Comparison of ENCODE assay signal across 17 cellular contexts in the genomic region with DNA sequence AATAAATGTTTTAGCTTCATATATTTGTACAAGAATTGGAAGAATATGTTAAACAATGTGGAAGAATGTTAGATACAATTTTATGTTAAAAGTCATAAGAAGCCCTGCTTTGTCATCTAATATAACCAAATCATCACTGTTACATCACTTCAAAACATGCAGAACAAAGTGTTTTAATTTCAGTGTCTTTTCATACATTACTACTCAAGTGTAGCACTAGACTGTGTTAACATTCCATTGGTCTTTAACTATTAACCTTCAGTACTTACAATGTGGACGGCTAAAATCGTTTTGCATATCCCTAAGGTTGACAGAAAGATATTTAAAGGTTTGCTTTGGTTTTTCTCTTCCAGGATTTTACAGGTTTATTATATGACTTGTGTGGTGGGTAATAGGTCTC. TPM values are rescaled to one million over a fixed set of nuclear protein-coding genes. Genes with fewer than 3 reads are reported as not detected.
A peak's percentile ranks its signal among the peaks of the same experiment; 100 is the strongest.
DNase-seq lines count a peak whose midpoint lies in the region; ATAC-seq and TF ChIP-seq lines count a peak whose summit lies in the region.
"Had no signal": no experiment of that assay in that cellular context is flagged by ENCODE, and none has a peak within 500 bp of the region (broad histone marks: within the 10 kb centered on the region; RNA-seq: fewer than 3 reads in every experiment).

No MANE protein-coding gene starts in this region.

- DNase-seq in ACHN (peak; percentile 61), epithelial cell of proximal tubule (ENCODE audit: low read depth) (peak; percentile 61), kidney tubule cell (ENCODE audit: low spot score) (peak; percentile 66), NCI-H345 (lab: John Stamatoyannopoulos, UW) (no peak), GDM1 (lab: John Stamatoyannopoulos, UW) (no peak)
- DNase-seq: CD8-positive, alpha-beta T cell; DMS 273 treated with DMSO at 0.1 percent for 48 hours; DMS53; DND-41; H9 had no signal

- peaks cover 98% of the 10 kb centered on the region for H3K79me2 ChIP-seq in neural cell (replicated peaks; ENCODE audit: insufficient read depth, low read length)

- in situ Hi-C loops in ACHN (cut with HindIII; ENCODE audit: low pct_ligation_motif_present, low pct_unique_long_range_greater_than_20kb, low sequenced_read_pairs), result no loop called here

- peaks cover 97% of the 10 kb centered on the region for H4K20me1 ChIP-seq in neural cell (ENCODE audit: insufficient read depth)
- H4K20me1 ChIP-seq: BLaER1 had no signal

- no peak overlapping the region for H3K9ac ChIP-seq in neural cell (ENCODE audit: low read length)
- H3K9ac ChIP-seq: BLaER1 had no signal

- no peaks in the 10 kb centered on the region for H3K27me3 ChIP-seq in neural cell (ENCODE audit: insufficient read depth, low read depth, low read length)
- H3K27me3 ChIP-seq: BLaER1 had no signal

- ATAC-seq in HG02571 (IDR thresholded peaks at IDR 0.05; ENCODE audit: unreplicated experiment), result no peak
- no peak for ATAC-seq in GM19035 (IDR thresholded peaks at IDR 0.05; ENCODE audit: unreplicated experiment)
- ATAC-seq: A549; CD8-positive, alpha-beta T cell; HepG2 had no signal

- no peak for TF ChIP-seq EP300 in neural cell (conservative IDR thresholded peaks at IDR 0.05; ENCODE audit: poor library complexity, severe bottlenecking)

- H2AFZ ChIP-seq in neural cell (ENCODE audit: low read depth, low read length), result no peak overlapping the region

- no peaks in the 10 kb centered on the region for H3K9me3 ChIP-seq in neural cell (ENCODE audit: low read length)
- H3K9me3 ChIP-seq: A549, BLaER1 had no signal

- no peak for TF ChIP-seq RAD21 in neural cell (conservative IDR thresholded peaks at IDR 0.05)

- H3F3A ChIP-seq in neural cell (ENCODE audit: insufficient read depth, low read length, poor library complexity, severe bottlenecking), result peaks cover 5% of the 10 kb centered on the region

- H3K4me3 ChIP-seq in epithelial cell of proximal tubule (ENCODE audit: low read depth, low read length) (peak overlapping the region; percentile 26), neural cell (ENCODE audit: low read length) (peak overlapping the region; percentile 39)
- H3K4me3 ChIP-seq: A549, BLaER1 had no signal

- peak overlapping the region; percentile 11 for H3K4me2 ChIP-seq in neural cell (ENCODE audit: low read length)
- H3K4me2 ChIP-seq: A549, BLaER1 had no signal

- H3K27ac ChIP-seq in neural cell (ENCODE audit: low read length), result no peak overlapping the region
- H3K27ac ChIP-seq: 22Rv1, A549, BLaER1 had no signal

- TF ChIP-seq CTCF in epithelial cell of proximal tubule (conservative IDR thresholded peaks at IDR 0.05; ENCODE audit: low read depth, low read length), result no peak
- TF ChIP-seq CTCF in neural cell (IDR thresholded peaks at IDR 0.05; ENCODE audit: poor library complexity, severe bottlenecking), result no peak

- peaks cover 74% of the 10 kb centered on the region for H3K36me3 ChIP-seq in neural cell (ENCODE audit: insufficient read depth, low read length)
- H3K36me3 ChIP-seq: BLaER1 had no signal

- H3K9me2 ChIP-seq in neural cell (ENCODE audit: insufficient read depth, low read length), result no peaks in the 10 kb centered on the region

TF ChIP-seq in neural cell, 6 proteins besides CTCF, POLR2A, EP300 and RAD21:
- TF ChIP-seq SMC3 (conservative IDR thresholded peaks at IDR 0.05; ENCODE audit: poor library complexity), result no peak
- no peak for TF ChIP-seq EZH2 (IDR thresholded peaks at IDR 0.05; ENCODE audit: borderline replicate concordance, insufficient read depth, low read length, poor library complexity, severe bottlenecking)
- TF ChIP-seq, protein P1, sequence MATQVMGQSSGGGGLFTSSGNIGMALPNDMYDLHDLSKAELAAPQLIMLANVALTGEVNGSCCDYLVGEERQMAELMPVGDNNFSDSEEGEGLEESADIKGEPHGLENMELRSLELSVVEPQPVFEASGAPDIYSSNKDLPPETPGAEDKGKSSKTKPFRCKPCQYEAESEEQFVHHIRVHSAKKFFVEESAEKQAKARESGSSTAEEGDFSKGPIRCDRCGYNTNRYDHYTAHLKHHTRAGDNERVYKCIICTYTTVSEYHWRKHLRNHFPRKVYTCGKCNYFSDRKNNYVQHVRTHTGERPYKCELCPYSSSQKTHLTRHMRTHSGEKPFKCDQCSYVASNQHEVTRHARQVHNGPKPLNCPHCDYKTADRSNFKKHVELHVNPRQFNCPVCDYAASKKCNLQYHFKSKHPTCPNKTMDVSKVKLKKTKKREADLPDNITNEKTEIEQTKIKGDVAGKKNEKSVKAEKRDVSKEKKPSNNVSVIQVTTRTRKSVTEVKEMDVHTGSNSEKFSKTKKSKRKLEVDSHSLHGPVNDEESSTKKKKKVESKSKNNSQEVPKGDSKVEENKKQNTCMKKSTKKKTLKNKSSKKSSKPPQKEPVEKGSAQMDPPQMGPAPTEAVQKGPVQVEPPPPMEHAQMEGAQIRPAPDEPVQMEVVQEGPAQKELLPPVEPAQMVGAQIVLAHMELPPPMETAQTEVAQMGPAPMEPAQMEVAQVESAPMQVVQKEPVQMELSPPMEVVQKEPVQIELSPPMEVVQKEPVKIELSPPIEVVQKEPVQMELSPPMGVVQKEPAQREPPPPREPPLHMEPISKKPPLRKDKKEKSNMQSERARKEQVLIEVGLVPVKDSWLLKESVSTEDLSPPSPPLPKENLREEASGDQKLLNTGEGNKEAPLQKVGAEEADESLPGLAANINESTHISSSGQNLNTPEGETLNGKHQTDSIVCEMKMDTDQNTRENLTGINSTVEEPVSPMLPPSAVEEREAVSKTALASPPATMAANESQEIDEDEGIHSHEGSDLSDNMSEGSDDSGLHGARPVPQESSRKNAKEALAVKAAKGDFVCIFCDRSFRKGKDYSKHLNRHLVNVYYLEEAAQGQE (IDR thresholded peaks at IDR 0.05; ENCODE audit: borderline replicate concordance), result no peak
- TF ChIP-seq POLR2AphosphoS5 (IDR thresholded peaks at IDR 0.05), result no peak
- no peak for TF ChIP-seq MXI1 (conservative IDR thresholded peaks at IDR 0.05; ENCODE audit: poor library complexity, severe bottlenecking)
- TF ChIP-seq TAF1 (IDR thresholded peaks at IDR 0.05; ENCODE audit: low read depth), result no peak

RNA-seq across cellular contexts. Expression of gene VCAN, which starts 50.9 kb away (rescaled TPM):
- total RNA-seq in epithelial cell of proximal tubule, result 185 and 323 TPM in 2 replicates
- polyA plus RNA-seq in neural cell, result 1,185 and 1,274 TPM in 2 replicates
- 3,969 and 5,103 TPM in 2 replicates for polyA minus RNA-seq in neural cell

Comparison
In these comparisons a context has a peak if more than half of its experiments do, and no peak if none do; other contexts are left out.
1. DNase-seq: peak in ACHN (single experiment), epithelial cell of proximal tubule (single experiment) and kidney tubule cell (single experiment); none in NCI-H345 (single experiment) and GDM1 (single experiment).